24 cellular contexts compared by ENCODE assay signal in the genomic region with DNA sequence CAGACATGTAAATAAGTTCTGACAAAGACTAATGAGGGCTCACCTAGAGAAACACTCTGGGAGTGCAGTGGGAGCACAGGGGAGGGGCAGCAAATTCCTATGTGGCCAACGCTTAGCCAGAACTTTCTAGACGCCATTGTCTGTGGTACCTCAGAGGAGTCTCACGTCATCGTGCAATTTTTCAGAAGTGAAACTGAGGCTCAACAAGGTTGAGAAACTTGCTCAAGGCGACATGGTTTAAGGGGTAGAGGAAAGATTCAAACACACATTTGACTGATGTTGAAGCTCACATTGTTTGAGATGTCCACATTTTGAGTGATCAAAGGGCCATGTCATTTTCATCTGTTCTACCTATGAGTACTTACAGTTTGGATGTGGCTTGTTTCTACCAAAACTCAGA.
DNase-seq lines count a peak whose midpoint lies in the region; ATAC-seq and TF ChIP-seq lines count a peak whose summit lies in the region.
"Had no signal": no experiment of that assay in that cellular context is flagged by ENCODE, and none has a peak within 500 bp of the region (broad histone marks: within the 10 kb centered on the region; RNA-seq: fewer than 3 reads in every experiment).

No MANE protein-coding gene starts in this region.

- no peak for DNase-seq in COR-L47 (lab: John Stamatoyannopoulos, UW)
- DNase-seq in spleen, result no peak
- DNase-seq in activated CD4-positive, alpha-beta T cell treated with anti-CD3 and anti-CD28 coated beads, Interleukin-2, amount 50 U/mL, for 1 hour, result no peak
- DNase-seq: activated naive CD4-positive, alpha-beta T cell treated with Interleukin-2 at 50 U/mL for 16 hours; BE2C; Caco-2; dorsolateral prefrontal cortex; gastrocnemius medialis; immature natural killer cell; left colon; NCI-H1436 treated with DMSO at 0.1 percent for 48 hours; NCI-H82; pancreas; Right ventricle myocardium superior; small intestine; stimulated activated CD4-positive, alpha-beta T cell treated with anti-CD3 and anti-CD28 coated beads, Interleukin-1b, Interleukin-23, amount 100 ng/mL, for 48 hours; T1000 had no signal

- H3K79me2 ChIP-seq in OCI-LY3 (ENCODE audit: low read length), result no peaks in the 10 kb centered on the region
- H3K79me2 ChIP-seq: hepatocyte had no signal

- no peak overlapping the region for H3K4me3 ChIP-seq in BLaER1 treated with 17β-estradiol and CSF1 and Interleukin-3, amounts not matched to agents 10 nM and 100 nM
- H3K4me3 ChIP-seq in OCI-LY3 (ENCODE audit: low read length), result no peak overlapping the region
- no peak overlapping the region for H3K4me3 ChIP-seq in spleen
- H3K4me3 ChIP-seq: dorsolateral prefrontal cortex, gastrocnemius medialis, hepatocyte, K562, pancreas had no signal

- no peak overlapping the region for H2AFZ ChIP-seq in OCI-LY3 (ENCODE audit: low read depth, low read length)
- H2AFZ ChIP-seq: hepatocyte had no signal

- peak overlapping the region in 8 of 11 experiments; percentile 3 to 35 (median 19); a peak in 8 of 22 replicates for H3K4me2 ChIP-seq in BLaER1 treated with 17β-estradiol and CSF1 and Interleukin-3, amounts not matched to agents 10 nM and 100 nM
- H3K4me2 ChIP-seq in OCI-LY3 (ENCODE audit: low read length), result peak overlapping the region; percentile 34
- H3K4me2 ChIP-seq: hepatocyte had no signal

- intact Hi-C loops in spleen (cut with DNase I; ENCODE audit: low total_unique reads), result no loop called here

- peaks cover 17 to 38% (median 25%) of the 10 kb centered on the region in 10 experiments; a peak in 19 of 20 replicates for H3K4me1 ChIP-seq in BLaER1 treated with 17β-estradiol and CSF1 and Interleukin-3, amounts not matched to agents 10 nM and 100 nM
- peaks cover 31% of the 10 kb centered on the region for H3K4me1 ChIP-seq in OCI-LY3 (ENCODE audit: low read length)
- H3K4me1 ChIP-seq in spleen, result peaks cover 0 to 17% (median 0%) of the 10 kb centered on the region in 6 donors
- H3K4me1 ChIP-seq: BE2C, Caco-2, gastrocnemius medialis, pancreas had no signal

- H3K36me3 ChIP-seq in BLaER1 treated with 17β-estradiol and CSF1 and Interleukin-3, amounts not matched to agents 10 nM and 100 nM, result no peaks in the 10 kb centered on the region
- H3K36me3 ChIP-seq in OCI-LY3 (replicated peaks; ENCODE audit: low read depth, low read length) (no peaks in the 10 kb centered on the region), spleen (no peaks in the 10 kb centered on the region)
- H3K36me3 ChIP-seq: BE2C, gastrocnemius medialis, pancreas had no signal

- H3K27me3 ChIP-seq in BLaER1 treated with 17β-estradiol and CSF1 and Interleukin-3, amounts not matched to agents 10 nM and 100 nM, result no peaks in the 10 kb centered on the region
- no peaks in the 10 kb centered on the region for H3K27me3 ChIP-seq in OCI-LY3 (ENCODE audit: low read depth, low read length)
- H3K27me3 ChIP-seq in spleen (replicated peaks in 1 of 7), result peaks cover 0 to 27% (median 0%) of the 10 kb centered on the region in 7 donors
- H3K27me3 ChIP-seq: BE2C, dorsolateral prefrontal cortex, gastrocnemius medialis, hepatocyte had no signal

- TF ChIP-seq CTCF in OCI-LY3 (IDR thresholded peaks at IDR 0.05; ENCODE audit: low read depth, low read length), result no peak
- no peak for TF ChIP-seq CTCF in spleen (IDR thresholded peaks at IDR 0.05 in 8 of 11, conservative IDR thresholded peaks at IDR 0.05 in 3 of 11)

- TF ChIP-seq POLR2A in spleen (IDR thresholded peaks at IDR 0.05), result no peak

- 0 out of 22 replicates have a peak, but pooled peaks cover 0 to 4% (median 0%) of the 10 kb centered on the region in 11 experiments for H3K9me3 ChIP-seq in BLaER1 treated with 17β-estradiol and CSF1 and Interleukin-3, amounts not matched to agents 10 nM and 100 nM (replicated peaks in 1 of 11)
- H3K9me3 ChIP-seq in OCI-LY3 (ENCODE audit: insufficient read depth, low read length) (0 out of 2 replicates have a peak, but pooled peaks cover 6% of the 10 kb centered on the region), spleen (no peaks in the 10 kb centered on the region)
- H3K9me3 ChIP-seq: BE2C, Caco-2, gastrocnemius medialis, pancreas had no signal

- ATAC-seq in GM18868 (IDR thresholded peaks at IDR 0.05; ENCODE audit: unreplicated experiment) (peak; percentile 79), HG03025 (IDR thresholded peaks at IDR 0.05; ENCODE audit: low FRiP score, unreplicated experiment) (peak; percentile 55), HG03469 (IDR thresholded peaks at IDR 0.05; ENCODE audit: unreplicated experiment) (no peak)
- ATAC-seq: gastrocnemius medialis, K562, left colon, pancreas had no signal

- H3K27ac ChIP-seq in BLaER1 treated with 17β-estradiol and CSF1 and Interleukin-3, amounts not matched to agents 10 nM and 100 nM, result no peak overlapping the region
- H3K27ac ChIP-seq in OCI-LY3 (ENCODE audit: low read length) (no peak overlapping the region), spleen (no peak overlapping the region)
- H3K27ac ChIP-seq: dorsolateral prefrontal cortex, gastrocnemius medialis, hepatocyte, pancreas had no signal

- H3K9ac ChIP-seq in BLaER1 treated with 17β-estradiol and CSF1 and Interleukin-3, amounts not matched to agents 10 nM and 100 nM, result no peak overlapping the region
- no peak overlapping the region for H3K9ac ChIP-seq in OCI-LY3 (ENCODE audit: low read length)

- 52 to 80% (median 67%) methylated on average over 5 of the region's 5 CpGs for WGBS in spleen, 5 donors

- no peaks in the 10 kb centered on the region for H4K20me1 ChIP-seq in BLaER1 treated with 17β-estradiol and CSF1 and Interleukin-3, amounts not matched to agents 10 nM and 100 nM
- no peaks in the 10 kb centered on the region for H4K20me1 ChIP-seq in OCI-LY3 (ENCODE audit: insufficient read depth, low read length)
